In genomic region chr2:42141687-42142475, GRCh38 we compare ENCODE assay signal across 8 cellular contexts. TPM values are rescaled to one million over a fixed set of nuclear protein-coding genes. Genes with fewer than 3 reads are reported as not detected.
DNase-seq lines count a peak whose midpoint lies in the region; ATAC-seq and TF ChIP-seq lines count a peak whose summit lies in the region.

No MANE protein-coding gene starts in this region.

- H3K36me3 ChIP-seq in DND-41 (ENCODE audit: insufficient read depth, low read length) (no peaks in the 10 kb centered on the region), lower lobe of right lung (no peaks in the 10 kb centered on the region), thoracic aorta (no peaks in the 10 kb centered on the region)

- H3K4me3 ChIP-seq in DND-41 (ENCODE audit: low read depth in 1 of 2, low read length in 2 of 2) (no peak overlapping the region), lower lobe of right lung (peak overlapping the region; percentile 37), thoracic aorta (peak overlapping the region; percentile 57)

- H3K79me2 ChIP-seq in DND-41 (ENCODE audit: insufficient read depth, low read length): no peaks in the 10 kb centered on the region

- H3K9me3 ChIP-seq in DND-41 (ENCODE audit: insufficient read depth, low read length, severe bottlenecking) (no peaks in the 10 kb centered on the region), lower lobe of right lung (no peaks in the 10 kb centered on the region), thoracic aorta (no peaks in the 10 kb centered on the region)

- no peak for DNase-seq in DND-41
- peak; percentile 22 for DNase-seq in NCI-H1092 treated with DMSO at 0.1 percent for 48 hours (lab: John Stamatoyannopoulos, UW)
- peak; percentile 36 for DNase-seq in T1000 (lab: John Stamatoyannopoulos, UW)
- peak; percentile 78 for DNase-seq in dermis blood vessel endothelial cell
- DNase-seq in lower lobe of right lung: peak; percentile 61
- no peak for DNase-seq in thoracic aorta (ENCODE audit: low spot score)
- DNase-seq in GM19238 (ENCODE audit: insufficient read length, low spot score): no peak

- H3K4me1 ChIP-seq in DND-41 (ENCODE audit: insufficient read depth, low read length): peaks cover 25% of the 10 kb centered on the region
- H3K4me1 ChIP-seq in lower lobe of right lung: peaks cover 56% of the 10 kb centered on the region
- H3K4me1 ChIP-seq in thoracic aorta (ENCODE audit: control insufficient read depth in 1 of 2, low read depth in 2 of 2): peaks cover 22 to 45% of the 10 kb centered on the region in 2 donors

- H3K9ac ChIP-seq in DND-41 (ENCODE audit: low read depth, low read length): 0 out of 2 replicates have a peak overlapping the region, but pooled peaks have one; percentile 12

- H3K4me2 ChIP-seq in DND-41 (ENCODE audit: insufficient read depth, low read length): peak overlapping the region; percentile 45; the same call in 1 of the 2 replicates

- TF ChIP-seq CTCF in DND-41 (IDR thresholded peaks at IDR 0.05; ENCODE audit: borderline replicate concordance, extremely low read depth, low read length, poor library complexity, severe bottlenecking) (no peak), lower lobe of right lung (IDR thresholded peaks at IDR 0.05) (no peak), thoracic aorta (IDR thresholded peaks at IDR 0.05) (no peak)

- H4K20me1 ChIP-seq in DND-41 (ENCODE audit: insufficient read depth, low read length): no peaks in the 10 kb centered on the region

- H3K27ac ChIP-seq in DND-41 (ENCODE audit: low read length): peak overlapping the region; percentile 17; the same call in 1 of the 2 replicates
- peak overlapping the region; percentile 83 for H3K27ac ChIP-seq in lower lobe of right lung
- H3K27ac ChIP-seq in thoracic aorta: peak overlapping the region; percentile 52 to 61

- ATAC-seq in DND-41 (ENCODE audit: insufficient read depth, low read depth) (no peak), lower lobe of right lung (peak; percentile 64 to 84), thoracic aorta (ENCODE audit: insufficient number of reproducible peaks, low FRiP score, low read depth) (peak; percentile 45), GM18873 (IDR thresholded peaks at IDR 0.05; ENCODE audit: low FRiP score, unreplicated experiment) (no peak)

- H3K27me3 ChIP-seq in DND-41 (ENCODE audit: insufficient read depth, low read length, poor library complexity) (no peaks in the 10 kb centered on the region), lower lobe of right lung (ENCODE audit: low read depth) (no peaks in the 10 kb centered on the region), thoracic aorta (replicated peaks; ENCODE audit: insufficient read depth) (no peaks in the 10 kb centered on the region)

- intact Hi-C loops in lower lobe of right lung (cut with DNase I): no loop called here

- H2AFZ ChIP-seq in DND-41 (ENCODE audit: low read depth, low read length): no peak overlapping the region

RNA-seq across cellular contexts. Expression of gene EML4, which starts 27.3 kb away (rescaled TPM):
- total RNA-seq in dermis blood vessel endothelial cell: 21.6 and 28.4 TPM in 2 replicates
- 109 TPM for total RNA-seq in lower lobe of right lung
- 10 to 100 TPM; 32.8 to 59.9 TPM for total RNA-seq in thoracic aorta

Comparison
In these comparisons a context has a peak if more than half of its experiments do, and no peak if none do; other contexts are left out.
1. ATAC-seq: peak in lower lobe of right lung (2 of 2) and thoracic aorta (single experiment); none in DND-41 (single experiment) and GM18873 (single experiment).
2. DNase-seq: peak in NCI-H1092 treated with DMSO at 0.1 percent for 48 hours (single experiment), T1000 (single experiment), dermis blood vessel endothelial cell (single experiment) and lower lobe of right lung (single experiment); none in DND-41 (single experiment), thoracic aorta (single experiment) and GM19238 (single experiment).
3. H3K27ac ChIP-seq: peak in every context shown above with its lines; median percentile 83 in lower lobe of right lung; 56 in thoracic aorta; 17 in DND-41.
4. H3K4me3 ChIP-seq: peak in lower lobe of right lung (single experiment) and thoracic aorta (single experiment); none in DND-41 (0 of 2).